ENCODE assay signal across 25 cellular contexts in genomic region chr1:60572378-60572777, GRCh38.
"Had no signal": no experiment of that assay in that cellular context is flagged by ENCODE, and none has a peak within 500 bp of the region (broad histone marks: within the 10 kb centered on the region; RNA-seq: fewer than 3 reads in every experiment).

No MANE protein-coding gene starts in this region.

- H3K9me3 ChIP-seq: colonic mucosa, uterus had no signal

- DNase-seq: activated CD4-positive, alpha-beta T cell treated with anti-CD3 and anti-CD28 coated beads, Interleukin-2, amount 10 ng/mL, durations not matched to agents 24 days and 14 days; activated CD4-positive, CD25-positive, alpha-beta regulatory T cell; activated CD8-positive, alpha-beta T cell treated with anti-CD3 and anti-CD28 coated beads for 36 hours; activated naive CD4-positive, alpha-beta T cell treated with Interleukin-2 at 50 U/mL for 16 hours; activated naive CD8-positive, alpha-beta T cell treated with anti-CD3 and anti-CD28 coated beads, Interleukin-2, amount 10 ng/mL, durations not matched to agents 7 days and 5 days; activated T-cell treated with anti-CD3 and anti-CD28 coated beads, Interleukin-2, amount 50 U/mL, for 1 hour; amygdala; colonic mucosa; head of caudate nucleus; left ventricle myocardium superior; right cardiac atrium; stimulated activated CD4-positive, alpha-beta T cell treated with anti-CD3 and anti-CD28 coated beads, Interleukin-15, amount 100 ng/mL, for 24 hours; stimulated activated CD4-positive, alpha-beta T cell treated with anti-CD3 and anti-CD28 coated beads, Interleukin-2, amount 100 ng/mL, for 48 hours; T-helper 1 cell; T-helper 9 cell; uterus had no signal

- FAIRE-seq: endometrium, frontal cortex had no signal

- H3K4me1 ChIP-seq: colonic mucosa, uterus had no signal

- H3K9me3 Mint-ChIP-seq: activated CD4-positive, alpha-beta T cell treated with anti-CD3 and anti-CD28 coated beads, Interleukin-2, amount 10 ng/mL, durations not matched to agents 24 days and 14 days; activated CD8-positive, alpha-beta T cell treated with anti-CD3 and anti-CD28 coated beads for 36 hours; activated naive CD8-positive, alpha-beta T cell treated with anti-CD3 and anti-CD28 coated beads, Interleukin-2, amount 10 ng/mL, durations not matched to agents 7 days and 5 days; activated T-helper 2 cell treated with anti-CD3 and anti-CD28 coated beads, Interferon-gamma antibody, Interleukin-2, Interleukin-4, amounts not matched to agents 10 μg/mL and 5 μg/mL and 100 μg/mL, durations not matched to agents 14 hours and 24 hours and 36 hours had no signal

- H3K36me3 Mint-ChIP-seq: activated naive CD8-positive, alpha-beta T cell treated with anti-CD3 and anti-CD28 coated beads, Interleukin-2, amount 10 ng/mL, durations not matched to agents 7 days and 5 days; brain; memory B cell had no signal

- H3K27me3 Mint-ChIP-seq: activated CD4-positive, alpha-beta T cell treated with anti-CD3 and anti-CD28 coated beads, Interleukin-2, amount 10 ng/mL, durations not matched to agents 24 days and 14 days; activated naive CD8-positive, alpha-beta T cell treated with anti-CD3 and anti-CD28 coated beads, Interleukin-2, amount 10 ng/mL, durations not matched to agents 7 days and 5 days; brain; memory B cell; progenitor cell of endocrine pancreas; stimulated activated naive CD8-positive, alpha-beta T cell treated with anti-CD3 and anti-CD28 coated beads, Interleukin-15, Interleukin-2, amounts not matched to agents 100 ng/mL and 50 ng/mL, for 24 hours had no signal

- H3K27ac Mint-ChIP-seq: activated CD4-positive, alpha-beta T cell treated with anti-CD3 and anti-CD28 coated beads, Interleukin-2, amount 10 ng/mL, durations not matched to agents 24 days and 14 days; activated CD8-positive, alpha-beta T cell treated with anti-CD3 and anti-CD28 coated beads for 36 hours; activated naive CD8-positive, alpha-beta T cell treated with anti-CD3 and anti-CD28 coated beads, Interleukin-2, amount 10 ng/mL, durations not matched to agents 7 days and 5 days; activated T-helper 2 cell treated with anti-CD3 and anti-CD28 coated beads, Interferon-gamma antibody, Interleukin-2, Interleukin-4, amounts not matched to agents 10 μg/mL and 5 μg/mL and 100 μg/mL, durations not matched to agents 14 hours and 24 hours and 36 hours; brain; memory B cell; progenitor cell of endocrine pancreas; stimulated activated naive CD8-positive, alpha-beta T cell treated with anti-CD3 and anti-CD28 coated beads, Interleukin-15, Interleukin-2, amounts not matched to agents 100 ng/mL and 50 ng/mL, for 24 hours had no signal

- ATAC-seq: activated CD8-positive, alpha-beta T cell treated with anti-CD3 and anti-CD28 coated beads for 36 hours had no signal

- H3K4me3 ChIP-seq: colonic mucosa, skin epidermis, uterus had no signal

- H3K27ac ChIP-seq: colonic mucosa, skin epidermis, uterus had no signal

- H3K4me3 Mint-ChIP-seq: activated CD4-positive, alpha-beta T cell treated with anti-CD3 and anti-CD28 coated beads, Interleukin-2, amount 10 ng/mL, durations not matched to agents 24 days and 14 days; activated CD8-positive, alpha-beta T cell treated with anti-CD3 and anti-CD28 coated beads for 36 hours; activated naive CD8-positive, alpha-beta T cell treated with anti-CD3 and anti-CD28 coated beads, Interleukin-2, amount 10 ng/mL, durations not matched to agents 7 days and 5 days; brain; central memory CD8-positive, alpha-beta T cell; memory B cell; stimulated activated naive CD8-positive, alpha-beta T cell treated with anti-CD3 and anti-CD28 coated beads, Interleukin-15, Interleukin-2, amounts not matched to agents 100 ng/mL and 50 ng/mL, for 24 hours had no signal

- H3K27me3 ChIP-seq: colonic mucosa had no signal

- H3K4me1 Mint-ChIP-seq: activated CD4-positive, alpha-beta T cell treated with anti-CD3 and anti-CD28 coated beads, Interleukin-2, amount 10 ng/mL, durations not matched to agents 24 days and 14 days; activated naive CD8-positive, alpha-beta T cell treated with anti-CD3 and anti-CD28 coated beads, Interleukin-2, amount 10 ng/mL, durations not matched to agents 7 days and 5 days; central memory CD8-positive, alpha-beta T cell; memory B cell had no signal

- H3K36me3 ChIP-seq: colonic mucosa, uterus had no signal
